Comparison of ENCODE assay signal across 10 cellular contexts in the genomic region with DNA sequence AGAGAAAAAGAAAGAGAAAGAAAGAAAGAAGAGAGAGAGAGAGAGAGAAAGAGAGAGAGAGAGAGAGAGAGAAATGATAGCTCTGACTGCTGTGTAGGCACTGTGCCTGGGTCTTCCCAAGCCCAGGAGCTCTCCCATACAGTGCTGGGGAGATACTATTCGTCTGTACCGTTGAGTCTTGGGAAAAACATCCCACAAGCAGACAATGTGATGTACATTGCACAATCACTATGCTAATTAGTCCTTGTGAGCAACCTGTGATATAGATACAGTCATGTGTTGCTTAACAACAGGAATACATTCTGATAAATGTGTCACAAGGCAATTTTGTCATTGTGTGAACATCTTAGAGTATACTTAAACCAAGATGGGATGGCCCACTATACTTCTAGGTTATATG.
"Had no signal": no experiment of that assay in that cellular context is flagged by ENCODE, and none has a peak within 500 bp of the region (broad histone marks: within the 10 kb centered on the region; RNA-seq: fewer than 3 reads in every experiment).

No MANE protein-coding gene starts in this region.

- H3K27me3 ChIP-seq: brain microvascular endothelial cell, esophagus muscularis mucosa had no signal

- H3K36me3 ChIP-seq: brain microvascular endothelial cell, prostate gland, thoracic aorta had no signal

- DNase-seq: activated CD4-positive, alpha-beta T cell treated with anti-CD3 and anti-CD28 coated beads, Interleukin-2, amount 50 U/mL, for 1 hour; activated gamma-delta T cell; brain microvascular endothelial cell; dermis blood vessel endothelial cell; nucleus accumbens; stimulated activated CD4-positive, alpha-beta T cell treated with anti-CD3 and anti-CD28 coated beads, Interleukin-4, amount 100 ng/mL, for 1 hour; stimulated activated CD8-positive, alpha-beta memory T cell treated with anti-CD3 and anti-CD28 coated beads, Interleukin-4, amount 100 ng/mL, for 48 hours had no signal

- H3K4me3 ChIP-seq: esophagus muscularis mucosa, prostate gland, thoracic aorta had no signal

- H3K9me3 ChIP-seq: esophagus muscularis mucosa, prostate gland, thoracic aorta had no signal

- H3K4me1 ChIP-seq: esophagus muscularis mucosa had no signal

- H3K27ac ChIP-seq: brain microvascular endothelial cell, esophagus muscularis mucosa, prostate gland, thoracic aorta had no signal
